ENCODE assay signal across 5 cellular contexts in genomic region chr16:74419811-74420210, GRCh38. TPM values are rescaled to one million over a fixed set of nuclear protein-coding genes. Genes with fewer than 3 reads are reported as not detected.
"Had no signal": no experiment of that assay in that cellular context is flagged by ENCODE, and none has a peak within 500 bp of the region (broad histone marks: within the 10 kb centered on the region; RNA-seq: fewer than 3 reads in every experiment).

No MANE protein-coding gene starts in this region.

RNA-seq across cellular contexts. Expression of gene CLEC18B, which starts 1.5 kb away (rescaled TPM):
- total RNA-seq: activated naive CD4-positive, alpha-beta T cell treated with anti-CD3 and anti-CD28 coated beads for 36 hours; ascending aorta had no signal

RNA-seq across cellular contexts. Expression of gene NPIPB15, which starts 43.7 kb away (rescaled TPM):
- total RNA-seq: activated CD8-positive, alpha-beta memory T cell treated with anti-CD3 and anti-CD28 coated beads for 36 hours; activated CD8-positive, alpha-beta memory T cell treated with anti-CD3 and anti-CD28 coated beads, Interleukin-2, amount 10 ng/mL, durations not matched to agents 7 days and 5 days; activated naive CD8-positive, alpha-beta T cell treated with anti-CD3 and anti-CD28 coated beads for 36 hours; ascending aorta had no signal
